In genomic region chr3:152046280-152046679, GRCh38 we compare ENCODE assay signal across 2 cellular contexts.
TF ChIP-seq lines count a peak whose summit lies in the region.

No MANE protein-coding gene starts in this region.

TF ChIP-seq in A549, 52 proteins besides CTCF, POLR2A, EP300 and RAD21:
- TF ChIP-seq, protein P1, sequence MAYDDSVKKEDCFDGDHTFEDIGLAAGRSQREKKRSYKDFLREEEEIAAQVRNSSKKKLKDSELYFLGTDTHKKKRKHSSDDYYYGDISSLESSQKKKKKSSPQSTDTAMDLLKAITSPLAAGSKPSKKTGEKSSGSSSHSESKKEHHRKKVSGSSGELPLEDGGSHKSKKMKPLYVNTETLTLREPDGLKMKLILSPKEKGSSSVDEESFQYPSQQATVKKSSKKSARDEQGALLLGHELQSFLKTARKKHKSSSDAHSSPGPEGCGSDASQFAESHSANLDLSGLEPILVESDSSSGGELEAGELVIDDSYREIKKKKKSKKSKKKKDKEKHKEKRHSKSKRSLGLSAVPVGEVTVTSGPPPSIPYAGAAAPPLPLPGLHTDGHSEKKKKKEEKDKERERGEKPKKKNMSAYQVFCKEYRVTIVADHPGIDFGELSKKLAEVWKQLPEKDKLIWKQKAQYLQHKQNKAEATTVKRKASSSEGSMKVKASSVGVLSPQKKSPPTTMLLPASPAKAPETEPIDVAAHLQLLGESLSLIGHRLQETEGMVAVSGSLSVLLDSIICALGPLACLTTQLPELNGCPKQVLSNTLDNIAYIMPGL (CRISPR knock-in tag; IDR thresholded peaks at IDR 0.05; ENCODE audit: borderline replicate concordance), result no peak
- TF ChIP-seq RARB (CRISPR knock-in tag; IDR thresholded peaks at IDR 0.05), result no peak
- TF ChIP-seq CBX8 (IDR thresholded peaks at IDR 0.05), result no peak
- peak; percentile 25 for TF ChIP-seq MAFK (IDR thresholded peaks at IDR 0.05; ENCODE audit: partially characterized antibody)
- TF ChIP-seq NFE2L2 (conservative IDR thresholded peaks at IDR 0.05; ENCODE audit: low read length), result no peak
- no peak for TF ChIP-seq EHF (CRISPR knock-in tag; IDR thresholded peaks at IDR 0.05)
- TF ChIP-seq, protein P2, sequence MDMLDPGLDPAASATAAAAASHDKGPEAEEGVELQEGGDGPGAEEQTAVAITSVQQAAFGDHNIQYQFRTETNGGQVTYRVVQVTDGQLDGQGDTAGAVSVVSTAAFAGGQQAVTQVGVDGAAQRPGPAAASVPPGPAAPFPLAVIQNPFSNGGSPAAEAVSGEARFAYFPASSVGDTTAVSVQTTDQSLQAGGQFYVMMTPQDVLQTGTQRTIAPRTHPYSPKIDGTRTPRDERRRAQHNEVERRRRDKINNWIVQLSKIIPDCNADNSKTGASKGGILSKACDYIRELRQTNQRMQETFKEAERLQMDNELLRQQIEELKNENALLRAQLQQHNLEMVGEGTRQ (IDR thresholded peaks at IDR 0.05), result no peak

TF ChIP-seq in HCT116, 20 proteins besides CTCF, POLR2A, EP300 and RAD21 (continued from another document):
- no peak for TF ChIP-seq JUND (IDR thresholded peaks at IDR 0.05)
- TF ChIP-seq SRF (IDR thresholded peaks at IDR 0.05; ENCODE audit: low read depth), result no peak
- TF ChIP-seq SIN3A (IDR thresholded peaks at IDR 0.05; ENCODE audit: low read depth), result no peak
- TF ChIP-seq, protein P3, sequence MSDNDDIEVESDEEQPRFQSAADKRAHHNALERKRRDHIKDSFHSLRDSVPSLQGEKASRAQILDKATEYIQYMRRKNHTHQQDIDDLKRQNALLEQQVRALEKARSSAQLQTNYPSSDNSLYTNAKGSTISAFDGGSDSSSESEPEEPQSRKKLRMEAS (IDR thresholded peaks at IDR 0.05), result no peak
- TF ChIP-seq EZH2 (IDR thresholded peaks at IDR 0.05), result no peak
- TF ChIP-seq REST (IDR thresholded peaks at IDR 0.05; ENCODE audit: low read depth), result no peak
- no peak for TF ChIP-seq ZFX (IDR thresholded peaks at IDR 0.05)
- TF ChIP-seq YY1 (IDR thresholded peaks at IDR 0.05; ENCODE audit: extremely low read depth, insufficient replicate concordance, low read depth, low read length), result no peak
- TF ChIP-seq FOSL1 (IDR thresholded peaks at IDR 0.05; ENCODE audit: low read depth), result no peak
- TF ChIP-seq TCF7L2 (IDR thresholded peaks at IDR 0.05; ENCODE audit: borderline replicate concordance, extremely low read depth, insufficient read depth, insufficient read length), result no peak
- no peak for TF ChIP-seq CBX3 (IDR thresholded peaks at IDR 0.05; ENCODE audit: low read depth)
- TF ChIP-seq EZH2phosphoT487 (IDR thresholded peaks at IDR 0.05; ENCODE audit: borderline replicate concordance), result no peak
- no peak for TF ChIP-seq POLR2AphosphoS5 (IDR thresholded peaks at IDR 0.05; ENCODE audit: low read depth, low read length)
- TF ChIP-seq, protein P4, sequence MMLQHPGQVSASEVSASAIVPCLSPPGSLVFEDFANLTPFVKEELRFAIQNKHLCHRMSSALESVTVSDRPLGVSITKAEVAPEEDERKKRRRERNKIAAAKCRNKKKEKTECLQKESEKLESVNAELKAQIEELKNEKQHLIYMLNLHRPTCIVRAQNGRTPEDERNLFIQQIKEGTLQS (IDR thresholded peaks at IDR 0.05), result no peak
- TF ChIP-seq ZBTB33 (IDR thresholded peaks at IDR 0.05; ENCODE audit: extremely low read depth, insufficient replicate concordance, low read length), result no peak
